ENCODE assay signal across 29 cellular contexts in genomic region chr6:144580039-144580438, GRCh38.
DNase-seq lines count a peak whose midpoint lies in the region; ATAC-seq, FAIRE-seq and TF ChIP-seq lines count a peak whose summit lies in the region.
"Had no signal": no experiment of that assay in that cellular context is flagged by ENCODE, and none has a peak within 500 bp of the region (broad histone marks: within the 10 kb centered on the region; RNA-seq: fewer than 3 reads in every experiment).

No MANE protein-coding gene starts in this region.

- DNase-seq in activated T-cell treated with anti-CD3 and anti-CD28 coated beads, Interleukin-2, amount 50 U/mL, for 24 hours: no peak
- no peak for DNase-seq in activated T-cell treated with anti-CD3 and anti-CD28 coated beads, Interleukin-2, amount 50 U/mL, for 1 hour
- DNase-seq in GM23338 (ENCODE audit: low spot score): no peak
- peak; percentile 35 for DNase-seq in activated CD8-positive, alpha-beta T cell treated with anti-CD3 and anti-CD28 coated beads, Interleukin-2, amount 10 ng/mL, durations not matched to agents 7 days and 5 days
- no peak for DNase-seq in natural killer cell treated with Interleukin-12 subunit alpha and Interleukin-12 subunit beta and Interleukin-15 and Interleukin-18, amount 100 ng/mL, for 72 hours (ENCODE audit: low spot score)
- DNase-seq in NCI-H2196 treated with DMSO at 0.1 percent for 48 hours (lab: John Stamatoyannopoulos, UW; ENCODE audit: unreplicated experiment): no peak
- DNase-seq in OCI-M2 (lab: John Stamatoyannopoulos, UW; ENCODE audit: unreplicated experiment): no peak
- no peak for DNase-seq in small intestine
- DNase-seq: activated CD4-positive, alpha-beta T cell treated with anti-CD3 and anti-CD28 coated beads for 1 hour; central memory CD4-positive, alpha-beta T cell; cortex of kidney; NCI-H1092; NCI-H187; NCI-H2171 treated with DMSO at 0.1 percent for 48 hours; NCI-H526; NK-92 treated with Interleukin-12 subunit alpha and Interleukin-12 subunit beta, amount 100 ng/mL, for 24 hours; pancreas; PC-9; retina; stimulated activated naive CD4-positive, alpha-beta T cell had no signal

- H3K27me3 ChIP-seq in GM23338 (ENCODE audit: insufficient read depth): no peaks in the 10 kb centered on the region
- H3K27me3 ChIP-seq in small intestine (ENCODE audit: control insufficient read depth in 2 of 2, insufficient read depth in 2 of 2, low read length in 2 of 2): no peaks in the 10 kb centered on the region
- H3K27me3 ChIP-seq: neural progenitor cell, pancreas had no signal

- H3F3A ChIP-seq in GM23338 (replicated peaks; ENCODE audit: low read depth): no peaks in the 10 kb centered on the region

- no peak overlapping the region for H3K4me2 ChIP-seq in GM23338
- H3K4me2 ChIP-seq: neural progenitor cell, PC-9 had no signal

- no peak overlapping the region for H3K27ac ChIP-seq in GM23338 (ENCODE audit: low read depth)
- H3K27ac ChIP-seq in small intestine (ENCODE audit: low read depth in 1 of 2, low read length in 1 of 2): no peak overlapping the region
- H3K27ac ChIP-seq: neural progenitor cell, pancreas, PC-9 had no signal

- H3K27ac Mint-ChIP-seq in activated T-cell treated with anti-CD3 and anti-CD28 coated beads, Interleukin-2, amount 50 U/mL, for 24 hours: peak overlapping the region; percentile 2
- H3K27ac Mint-ChIP-seq in GM23338: peak overlapping the region; percentile 26
- H3K27ac Mint-ChIP-seq in activated CD8-positive, alpha-beta T cell treated with anti-CD3 and anti-CD28 coated beads, Interleukin-2, amount 10 ng/mL, durations not matched to agents 7 days and 5 days: peak overlapping the region; percentile 31
- peak overlapping the region; percentile 98 to 99 for H3K27ac Mint-ChIP-seq in natural killer cell treated with Interleukin-12 subunit alpha and Interleukin-12 subunit beta and Interleukin-15 and Interleukin-18, amount 100 ng/mL, for 72 hours
- H3K27ac Mint-ChIP-seq: activated T-helper 2 cell treated with anti-CD3 and anti-CD28 coated beads, Interferon-gamma antibody, Interleukin-2, Interleukin-4, amounts not matched to agents 10 μg/mL and 5 μg/mL and 100 μg/mL, durations not matched to agents 14 hours and 24 hours and 36 hours; neural progenitor cell had no signal

- TF ChIP-seq CTCF in GM23338 (conservative IDR thresholded peaks at IDR 0.05; ENCODE audit: low read depth in 2 of 2): no peak

- POLR2A ChIA-PET in activated CD8-positive, alpha-beta T cell treated with anti-CD3 and anti-CD28 coated beads, Interleukin-2, amount 10 ng/mL, durations not matched to agents 7 days and 5 days (lab: Charles Lee): no interaction called here

- no peaks in the 10 kb centered on the region for H3K9me3 ChIP-seq in small intestine (ENCODE audit: control insufficient read depth, low read depth)
- H3K9me3 ChIP-seq: pancreas had no signal

- H3K4me3 ChIP-seq in GM23338: no peak overlapping the region
- H3K4me3 ChIP-seq in small intestine (ENCODE audit: low read depth in 1 of 2, low read length in 2 of 2): no peak overlapping the region
- H3K4me3 ChIP-seq: neural progenitor cell, pancreas, PC-9 had no signal

- CTCF ChIA-PET in activated CD8-positive, alpha-beta T cell treated with anti-CD3 and anti-CD28 coated beads, Interleukin-2, amount 10 ng/mL, durations not matched to agents 7 days and 5 days (lab: Charles Lee): interaction anchor here (1.0 to 5.0 kb wide), 2 partner anchors 12 to 98 kb away, joined by 3 to 31 read pairs; no protein-coding TSS in a partner anchor

- no peaks in the 10 kb centered on the region for H3K36me3 ChIP-seq in GM23338 (ENCODE audit: insufficient read depth)
- no peaks in the 10 kb centered on the region for H3K36me3 ChIP-seq in small intestine (ENCODE audit: control insufficient read depth in 2 of 2, insufficient read depth in 2 of 2, low read length in 2 of 2)
- H3K36me3 ChIP-seq: neural progenitor cell had no signal

- WGBS in small intestine, 3 donors: 68 to 76% (median 69%) methylated on average over 3 of the region's 3 CpGs

- no peaks in the 10 kb centered on the region for H3K9me2 ChIP-seq in GM23338 (ENCODE audit: insufficient read depth)

- no peaks in the 10 kb centered on the region for H4K20me1 ChIP-seq in GM23338 (replicated peaks; ENCODE audit: insufficient read depth)

- H3K4me3 Mint-ChIP-seq in activated T-cell treated with anti-CD3 and anti-CD28 coated beads, Interleukin-2, amount 50 U/mL, for 24 hours: no peak overlapping the region
- H3K4me3 Mint-ChIP-seq in GM23338: no peak overlapping the region
- H3K4me3 Mint-ChIP-seq in activated CD8-positive, alpha-beta T cell treated with anti-CD3 and anti-CD28 coated beads, Interleukin-2, amount 10 ng/mL, durations not matched to agents 7 days and 5 days: no peak overlapping the region
- H3K4me3 Mint-ChIP-seq in natural killer cell treated with Interleukin-12 subunit alpha and Interleukin-12 subunit beta and Interleukin-15 and Interleukin-18, amount 100 ng/mL, for 72 hours: peak overlapping the region; percentile 68
- H3K4me3 Mint-ChIP-seq: CD14-positive monocyte, neural progenitor cell had no signal

- H2AFZ ChIP-seq in GM23338: no peak overlapping the region
- H2AFZ ChIP-seq: neural progenitor cell, PC-9 had no signal

- H3K4me1 Mint-ChIP-seq in activated T-cell treated with anti-CD3 and anti-CD28 coated beads, Interleukin-2, amount 50 U/mL, for 24 hours (ENCODE audit: low read depth): peaks cover 45% of the 10 kb centered on the region
- peaks cover 24% of the 10 kb centered on the region for H3K4me1 Mint-ChIP-seq in GM23338
- peaks cover 65% of the 10 kb centered on the region for H3K4me1 Mint-ChIP-seq in activated CD8-positive, alpha-beta T cell treated with anti-CD3 and anti-CD28 coated beads, Interleukin-2, amount 10 ng/mL, durations not matched to agents 7 days and 5 days (ENCODE audit: low read depth)
- peaks cover 51 to 79% of the 10 kb centered on the region in 2 donors for H3K4me1 Mint-ChIP-seq in natural killer cell treated with Interleukin-12 subunit alpha and Interleukin-12 subunit beta and Interleukin-15 and Interleukin-18, amount 100 ng/mL, for 72 hours (ENCODE audit: low read depth in 2 of 2)

- H3K79me2 ChIP-seq in GM23338 (replicated peaks; ENCODE audit: insufficient read depth): peaks cover 10% of the 10 kb centered on the region

- no peak for FAIRE-seq in small intestine (lab: Jason Lieb, UNC)
- FAIRE-seq: A204.1, GM18507, H54, islet of Langerhans had no signal

- H3K9me3 Mint-ChIP-seq in activated T-cell treated with anti-CD3 and anti-CD28 coated beads, Interleukin-2, amount 50 U/mL, for 24 hours: no peaks in the 10 kb centered on the region
- H3K9me3 Mint-ChIP-seq in GM23338: no peaks in the 10 kb centered on the region
- H3K9me3 Mint-ChIP-seq in activated CD8-positive, alpha-beta T cell treated with anti-CD3 and anti-CD28 coated beads, Interleukin-2, amount 10 ng/mL, durations not matched to agents 7 days and 5 days (ENCODE audit: insufficient read depth): no peaks in the 10 kb centered on the region
- H3K9me3 Mint-ChIP-seq in natural killer cell treated with Interleukin-12 subunit alpha and Interleukin-12 subunit beta and Interleukin-15 and Interleukin-18, amount 100 ng/mL, for 72 hours: no peaks in the 10 kb centered on the region
- H3K9me3 Mint-ChIP-seq: activated T-helper 2 cell treated with anti-CD3 and anti-CD28 coated beads, Interferon-gamma antibody, Interleukin-2, Interleukin-4, amounts not matched to agents 10 μg/mL and 5 μg/mL and 100 μg/mL, durations not matched to agents 14 hours and 24 hours and 36 hours; CD14-positive monocyte; neural progenitor cell had no signal

- H3K27me3 Mint-ChIP-seq in activated T-cell treated with anti-CD3 and anti-CD28 coated beads, Interleukin-2, amount 50 U/mL, for 24 hours: no peaks in the 10 kb centered on the region
- H3K27me3 Mint-ChIP-seq in GM23338 (ENCODE audit: insufficient read depth, low read depth, poor library complexity): no peaks in the 10 kb centered on the region
- no peaks in the 10 kb centered on the region for H3K27me3 Mint-ChIP-seq in activated CD8-positive, alpha-beta T cell treated with anti-CD3 and anti-CD28 coated beads, Interleukin-2, amount 10 ng/mL, durations not matched to agents 7 days and 5 days (ENCODE audit: low read depth)
- no peaks in the 10 kb centered on the region for H3K27me3 Mint-ChIP-seq in natural killer cell treated with Interleukin-12 subunit alpha and Interleukin-12 subunit beta and Interleukin-15 and Interleukin-18, amount 100 ng/mL, for 72 hours

- peaks cover 22% of the 10 kb centered on the region for H3K36me3 Mint-ChIP-seq in activated T-cell treated with anti-CD3 and anti-CD28 coated beads, Interleukin-2, amount 50 U/mL, for 24 hours (ENCODE audit: low read depth)
- peaks cover 15% of the 10 kb centered on the region; the same call in 2 of the 3 replicates for H3K36me3 Mint-ChIP-seq in GM23338 (ENCODE audit: low read depth)
- peaks cover 45% of the 10 kb centered on the region for H3K36me3 Mint-ChIP-seq in activated CD8-positive, alpha-beta T cell treated with anti-CD3 and anti-CD28 coated beads, Interleukin-2, amount 10 ng/mL, durations not matched to agents 7 days and 5 days (ENCODE audit: low read depth)
- peaks cover 18% of the 10 kb centered on the region for H3K36me3 Mint-ChIP-seq in natural killer cell treated with Interleukin-12 subunit alpha and Interleukin-12 subunit beta and Interleukin-15 and Interleukin-18, amount 100 ng/mL, for 72 hours

- H3K4me1 ChIP-seq in GM23338 (ENCODE audit: insufficient read depth) (peaks cover 21% of the 10 kb centered on the region), small intestine (ENCODE audit: control insufficient read depth in 2 of 2, insufficient read depth in 1 of 2, low read depth in 1 of 2, low read length in 1 of 2) (no peaks in the 10 kb centered on the region)

- ATAC-seq in GM23338: no peak
- ATAC-seq in activated CD8-positive, alpha-beta T cell treated with anti-CD3 and anti-CD28 coated beads, Interleukin-2, amount 10 ng/mL, durations not matched to agents 7 days and 5 days: no peak
- peak in 1 of 2 donors; percentile 69 for ATAC-seq in natural killer cell treated with Interleukin-12 subunit alpha and Interleukin-12 subunit beta and Interleukin-15 and Interleukin-18, amount 100 ng/mL, for 72 hours
- ATAC-seq: left lobe of liver, pancreas, SK-N-SH treated with all-trans-retinoic acid at 6 μM for 48 hours had no signal

TF ChIP-seq in GM23338, 12 proteins besides CTCF, POLR2A, EP300 and RAD21:
- TF ChIP-seq ZNF114 (CRISPR knock-in tag; IDR thresholded peaks at IDR 0.05): no peak
- TF ChIP-seq POLR2AphosphoS5 (IDR thresholded peaks at IDR 0.05; ENCODE audit: low read depth): no peak

Comparison
In these comparisons a context has a peak if more than half of its experiments do, and no peak if none do; other contexts are left out.
1. H3K27ac Mint-ChIP-seq: peak in every context shown above with its lines; median percentile 98 in natural killer cell treated with Interleukin-12 subunit alpha and Interleukin-12 subunit beta and Interleukin-15 and Interleukin-18, amount 100 ng/mL, for 72 hours; 31 in activated CD8-positive, alpha-beta T cell treated with anti-CD3 and anti-CD28 coated beads, Interleukin-2, amount 10 ng/mL, durations not matched to agents 7 days and 5 days; 26 in GM23338; 2 in activated T-cell treated with anti-CD3 and anti-CD28 coated beads, Interleukin-2, amount 50 U/mL, for 24 hours.